10 cellular contexts compared by ENCODE assay signal in the genomic region with DNA sequence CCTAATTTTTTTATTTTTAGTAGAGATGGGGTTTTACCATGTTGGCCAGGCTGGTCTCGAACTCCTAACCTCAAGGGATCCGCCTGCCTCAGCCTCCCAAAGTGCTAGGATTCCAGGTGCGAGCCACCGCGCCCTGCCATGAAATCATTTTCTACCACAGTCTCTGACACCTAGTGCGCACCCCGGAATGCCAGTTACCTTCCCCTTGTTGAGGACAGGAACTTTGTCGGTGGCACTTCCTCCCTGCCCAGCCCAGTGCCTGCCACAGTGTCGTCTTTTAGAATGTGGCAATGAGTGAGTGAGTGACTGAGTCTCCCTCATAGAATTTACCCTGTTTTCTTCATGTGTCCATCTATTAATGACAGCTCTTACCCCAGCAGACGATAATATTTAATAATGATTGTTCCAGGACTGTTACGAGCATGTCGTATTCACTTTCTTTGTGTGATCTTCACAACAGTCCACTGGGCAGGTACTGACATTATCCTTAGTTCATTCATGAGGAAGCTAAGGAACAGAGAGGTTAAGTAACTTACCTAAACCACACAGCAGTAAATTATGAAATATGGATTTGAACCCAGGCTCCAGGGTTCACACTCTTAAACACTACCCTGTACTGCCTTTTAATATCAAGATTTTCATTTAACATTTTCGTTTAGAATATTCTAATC. TPM values are rescaled to one million over a fixed set of nuclear protein-coding genes. Genes with fewer than 3 reads are reported as not detected.
A peak's percentile ranks its signal among the peaks of the same experiment; 100 is the strongest.
DNase-seq lines count a peak whose midpoint lies in the region; ATAC-seq, FAIRE-seq and TF ChIP-seq lines count a peak whose summit lies in the region.
"Had no signal": no experiment of that assay in that cellular context is flagged by ENCODE, and none has a peak within 500 bp of the region (broad histone marks: within the 10 kb centered on the region; RNA-seq: fewer than 3 reads in every experiment).

No MANE protein-coding gene starts in this region.

- TF ChIP-seq POLR2A in A549 (IDR thresholded peaks at IDR 0.05; ENCODE audit: low read length) = no peak

- intact Hi-C loops in Calu3 (cut with micrococcal nuclease; ENCODE audit: unreplicated experiment) = no loop called here

- H3K36me3 ChIP-seq in mucosa of rectum (ENCODE audit: control insufficient read depth in 2 of 2, insufficient read depth in 2 of 2, low read length in 2 of 2) = peaks cover 9 to 14% of the 10 kb centered on the region in 2 donors

- no peak overlapping the region for H3K4me2 ChIP-seq in A549

- H3K9me3 ChIP-seq in A549 = no peaks in the 10 kb centered on the region
- H3K9me3 ChIP-seq in mucosa of rectum (ENCODE audit: control insufficient read depth in 2 of 2, low read length in 2 of 2) = no peaks in the 10 kb centered on the region

- H3K27ac ChIP-seq in A549 (no peak overlapping the region), mucosa of rectum (ENCODE audit: low read depth in 2 of 2, low read length in 2 of 2) (no peak overlapping the region)

- H3K36me3 Mint-ChIP-seq in Calu3 (ENCODE audit: insufficient read depth, unreplicated experiment) = peaks cover 64% of the 10 kb centered on the region
- H3K36me3 Mint-ChIP-seq in activated naive CD8-positive, alpha-beta T cell = no peaks in the 10 kb centered on the region

- H3K27me3 ChIP-seq in mucosa of rectum (ENCODE audit: control insufficient read depth in 2 of 2, insufficient read depth in 2 of 2, low read length in 2 of 2) = no peaks in the 10 kb centered on the region

- no peak for TF ChIP-seq EP300 in A549 (IDR thresholded peaks at IDR 0.05)

- POLR2A ChIA-PET in A549 (lab: Yijun Ruan, JAX) = no interaction called here

- no peak for FAIRE-seq in A549 (lab: Jason Lieb, UNC)

- 87% methylated on average over 13 of the region's 13 CpGs for WGBS in A549 (ENCODE audit: missing lambda C conversion rate)

- peaks cover 13% of the 10 kb centered on the region for H3K27me3 Mint-ChIP-seq in Calu3 (ENCODE audit: unreplicated experiment)
- H3K27me3 Mint-ChIP-seq in activated naive CD8-positive, alpha-beta T cell = peaks cover 3% of the 10 kb centered on the region

- H3K4me1 ChIP-seq in A549 (peaks cover 8% of the 10 kb centered on the region; the same call in 1 of the 3 replicates), mucosa of rectum (ENCODE audit: control insufficient read depth in 2 of 2, insufficient read depth in 2 of 2, low read length in 2 of 2) (peaks cover 35 to 38% of the 10 kb centered on the region in 2 donors)

- DNase-seq in A549 (ENCODE audit: low read depth in 1 of 2, low spot score in 1 of 2) (no peak), Calu3 (no peak), OCI-M1 (lab: John Stamatoyannopoulos, UW) (no peak), NCI-H187 treated with DMSO at 0.1 percent for 48 hours (lab: John Stamatoyannopoulos, UW) (no peak)
- DNase-seq: HCEC 1CT, occipital lobe had no signal

- TF ChIP-seq RAD21 in A549 (conservative IDR thresholded peaks at IDR 0.05 in 1 of 2, IDR thresholded peaks at IDR 0.05 in 1 of 2) = no peak

- CTCF ChIA-PET in A549 (lab: Yijun Ruan, JAX) = interaction anchor here (1.0 to 1.6 kb wide), 2 partner anchors 20 to 170 kb away, joined by 3 to 4 read pairs; no protein-coding TSS in a partner anchor
- CTCF ChIA-PET in Calu3 (lab: Charles Lee) = interaction anchor here (0.6 kb wide), 1 partner anchor 12 kb away, joined by 3 read pairs; no protein-coding TSS in a partner anchor

- ATAC-seq in A549 = no peak
- no peak for ATAC-seq in GM19455 (IDR thresholded peaks at IDR 0.05; ENCODE audit: unreplicated experiment)
- no peak for ATAC-seq in GM18868 (IDR thresholded peaks at IDR 0.05; ENCODE audit: unreplicated experiment)

- peaks cover 56% of the 10 kb centered on the region for H3K4me1 Mint-ChIP-seq in Calu3 (ENCODE audit: low read depth, unreplicated experiment)
- peaks cover 45% of the 10 kb centered on the region for H3K4me1 Mint-ChIP-seq in activated naive CD8-positive, alpha-beta T cell (ENCODE audit: low read depth)

- no peak overlapping the region for H3K4me3 ChIP-seq in A549
- peak overlapping the region; percentile 9 to 78 for H3K4me3 ChIP-seq in mucosa of rectum (ENCODE audit: low read length in 2 of 2)

- peak overlapping the region; percentile 88 for H3K4me3 Mint-ChIP-seq in Calu3 (ENCODE audit: low read depth, unreplicated experiment)
- H3K4me3 Mint-ChIP-seq in activated naive CD8-positive, alpha-beta T cell = peak overlapping the region; percentile 86

- H3K9ac ChIP-seq in mucosa of rectum (ENCODE audit: low read depth in 1 of 2, low read length in 2 of 2) = peak overlapping the region in 1 of 2 donors; percentile 91

- peak overlapping the region; percentile 84 for H3K27ac Mint-ChIP-seq in Calu3 (ENCODE audit: unreplicated experiment)
- H3K27ac Mint-ChIP-seq in activated naive CD8-positive, alpha-beta T cell = peak overlapping the region; percentile 46

- BruUV-seq in Calu3 (replicated peaks; lab: Mats Ljungman, UMichigan) = TSS peak; percentile 45

- no peak for TF ChIP-seq CTCF in A549 (IDR thresholded peaks at IDR 0.05)
- TF ChIP-seq CTCF in Calu3 (IDR thresholded peaks at IDR 0.05; ENCODE audit: unreplicated experiment) = no peak

- H3K9me3 Mint-ChIP-seq in Calu3 (ENCODE audit: low read depth, unreplicated experiment) = no peaks in the 10 kb centered on the region
- H3K9me3 Mint-ChIP-seq in activated naive CD8-positive, alpha-beta T cell (ENCODE audit: low read depth) = no peaks in the 10 kb centered on the region

TF ChIP-seq in A549, 52 proteins besides CTCF, POLR2A, EP300 and RAD21:
- no peak for TF ChIP-seq MYC (IDR thresholded peaks at IDR 0.05; ENCODE audit: borderline replicate concordance, low read length)
- no peak for TF ChIP-seq NR3C1 (IDR thresholded peaks at IDR 0.05)
- no peak for TF ChIP-seq E2F6 (IDR thresholded peaks at IDR 0.05; ENCODE audit: borderline replicate concordance, low read depth)
- no peak for TF ChIP-seq ESRRA (IDR thresholded peaks at IDR 0.05; ENCODE audit: borderline replicate concordance, low read length)
- TF ChIP-seq, protein P1, sequence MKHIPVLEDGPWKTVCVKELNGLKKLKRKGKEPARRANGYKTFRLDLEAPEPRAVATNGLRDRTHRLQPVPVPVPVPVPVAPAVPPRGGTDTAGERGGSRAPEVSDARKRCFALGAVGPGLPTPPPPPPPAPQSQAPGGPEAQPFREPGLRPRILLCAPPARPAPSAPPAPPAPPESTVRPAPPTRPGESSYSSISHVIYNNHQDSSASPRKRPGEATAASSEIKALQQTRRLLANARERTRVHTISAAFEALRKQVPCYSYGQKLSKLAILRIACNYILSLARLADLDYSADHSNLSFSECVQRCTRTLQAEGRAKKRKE (CRISPR knock-in tag; IDR thresholded peaks at IDR 0.05; ENCODE audit: low read depth) = no peak
- no peak for TF ChIP-seq CHD4 (IDR thresholded peaks at IDR 0.05; ENCODE audit: borderline replicate concordance)
- TF ChIP-seq KDM1A (IDR thresholded peaks at IDR 0.05; ENCODE audit: low read depth) = peak; percentile 47; the same call in 1 of the 2 replicates
- TF ChIP-seq FOSB (CRISPR knock-in tag; IDR thresholded peaks at IDR 0.05) = no peak
- TF ChIP-seq GATA3 (IDR thresholded peaks at IDR 0.05; ENCODE audit: borderline replicate concordance) = no peak
- peak; percentile 58 for TF ChIP-seq ZFP36 (IDR thresholded peaks at IDR 0.05; ENCODE audit: borderline replicate concordance, partially characterized antibody)
- no peak for TF ChIP-seq HEYL (CRISPR knock-in tag; IDR thresholded peaks at IDR 0.05)
- no peak for TF ChIP-seq PHF8 (IDR thresholded peaks at IDR 0.05; ENCODE audit: borderline replicate concordance, low read depth)
- TF ChIP-seq CBX8 (IDR thresholded peaks at IDR 0.05) = no peak
- TF ChIP-seq EHF (CRISPR knock-in tag; IDR thresholded peaks at IDR 0.05) = no peak
- no peak for TF ChIP-seq HOXB13 (CRISPR knock-in tag; IDR thresholded peaks at IDR 0.05; ENCODE audit: low read depth)

RNA-seq across cellular contexts. Expression of gene OSBPL2, which starts 1.8 kb away (rescaled TPM):
- polyA plus RNA-seq in A549 (2011; rRNA removed) (12.8 and 14.8 TPM in 2 replicates), A549 (2017; fragmentation: RNase III; extraction: RNeasy Plus Mini Kit Qiagen cat#74134 plus additional on column Dnase treatment) (13.7 to 15.3 TPM (median 14.6 TPM) in 3 replicates)
- polyA plus RNA-seq in A549 (2012; cell fraction: cytosol; rRNA removed) = 10.0 and 10.9 TPM in 2 replicates
- polyA plus RNA-seq in A549 (2012; cell fraction: nucleus; rRNA removed) = 14.7 and 21.9 TPM in 2 replicates
- 20.7 and 22.4 TPM in 2 replicates for polyA minus RNA-seq in A549 (2011; rRNA and poly(A)+ RNA removed)
- 115 and 129 TPM in 2 replicates for total RNA-seq in Calu3 (2022)

RNA-seq across cellular contexts. Expression of gene HRH3, which starts 20.1 kb away (rescaled TPM):
- not detected in 2 replicates for polyA plus RNA-seq in A549 (2011; rRNA removed)
- not detected in 2 replicates for polyA plus RNA-seq in A549 (2012; cell fraction: cytosol; rRNA removed)
- polyA plus RNA-seq in A549 (2012; cell fraction: nucleus; rRNA removed) = not detected in 2 replicates
- polyA plus RNA-seq in A549 (2017; fragmentation: RNase III; extraction: RNeasy Plus Mini Kit Qiagen cat#74134 plus additional on column Dnase treatment) = not detected in 3 replicates
- not detected in 2 replicates for polyA minus RNA-seq in A549 (2011; rRNA and poly(A)+ RNA removed)
- not detected in 2 replicates for total RNA-seq in Calu3 (2022)

RNA-seq across cellular contexts. Expression of gene MTG2, which starts 57.3 kb away (rescaled TPM):
- 21.8 and 21.9 TPM in 2 replicates for polyA plus RNA-seq in A549 (2011; rRNA removed)
- 31.9 and 32.0 TPM in 2 replicates for polyA plus RNA-seq in A549 (2012; cell fraction: cytosol; rRNA removed)
- polyA plus RNA-seq in A549 (2012; cell fraction: nucleus; rRNA removed) = 44.3 and 54.0 TPM in 2 replicates
- 25.3 to 28.7 TPM (median 25.7 TPM) in 3 replicates for polyA plus RNA-seq in A549 (2017; fragmentation: RNase III; extraction: RNeasy Plus Mini Kit Qiagen cat#74134 plus additional on column Dnase treatment)
- polyA minus RNA-seq in A549 (2011; rRNA and poly(A)+ RNA removed) = 14.9 and 17.7 TPM in 2 replicates
- total RNA-seq in Calu3 (2022) = 87.9 and 92.6 TPM in 2 replicates
